ENCODE assay signal across 18 cellular contexts in genomic region chr1:30490554-30491053, GRCh38.
DNase-seq lines count a peak whose midpoint lies in the region; ATAC-seq, FAIRE-seq and TF ChIP-seq lines count a peak whose summit lies in the region.
"Had no signal": no experiment of that assay in that cellular context is flagged by ENCODE, and none has a peak within 500 bp of the region (broad histone marks: within the 10 kb centered on the region; RNA-seq: fewer than 3 reads in every experiment).

No MANE protein-coding gene starts in this region.

- H3K9me3 Mint-ChIP-seq in stimulated activated effector memory CD8-positive, alpha-beta T cell treated with anti-CD3 and anti-CD28 coated beads, Interleukin-12 subunit alpha, Interleukin-12 subunit beta, amount 100 ng/mL, for 72 hours: no peaks in the 10 kb centered on the region
- H3K9me3 Mint-ChIP-seq: CD8-positive, alpha-beta T cell had no signal

- H3K27me3 ChIP-seq in HepG2 (ENCODE audit: control insufficient read depth in 1 of 2, insufficient read depth in 2 of 2, low read length in 2 of 2): no peaks in the 10 kb centered on the region
- no peaks in the 10 kb centered on the region for H3K27me3 ChIP-seq in right lobe of liver
- H3K27me3 ChIP-seq in K562 (ENCODE audit: control insufficient read depth in 2 of 2, insufficient read depth in 2 of 2, low read length in 2 of 2): peaks cover 0 to 4% of the 10 kb centered on the region in 2 experiments; a peak in 2 of 5 replicates

- no peak overlapping the region for H3K9ac ChIP-seq in HepG2 (ENCODE audit: insufficient read depth, low read depth, low read length)
- H3K9ac ChIP-seq in K562 (ENCODE audit: insufficient read depth in 1 of 2, low read depth in 2 of 2, low read length in 2 of 2): no peak overlapping the region
- H3K9ac ChIP-seq: GM23248 had no signal

- H3K4me2 ChIP-seq in HepG2 (ENCODE audit: low read depth, low read length): no peak overlapping the region
- H3K4me2 ChIP-seq in K562 (ENCODE audit: insufficient read depth, low read length): no peak overlapping the region

- no peak overlapping the region for H3K4me3 Mint-ChIP-seq in stimulated activated effector memory CD8-positive, alpha-beta T cell treated with anti-CD3 and anti-CD28 coated beads, Interleukin-12 subunit alpha, Interleukin-12 subunit beta, amount 100 ng/mL, for 72 hours
- H3K4me3 Mint-ChIP-seq: CD4-positive, CD25-positive, alpha-beta regulatory T cell; CD8-positive, alpha-beta T cell had no signal

- no peaks in the 10 kb centered on the region for H3K36me3 Mint-ChIP-seq in stimulated activated effector memory CD8-positive, alpha-beta T cell treated with anti-CD3 and anti-CD28 coated beads, Interleukin-12 subunit alpha, Interleukin-12 subunit beta, amount 100 ng/mL, for 72 hours
- H3K36me3 Mint-ChIP-seq: CD4-positive, CD25-positive, alpha-beta regulatory T cell; CD8-positive, alpha-beta T cell had no signal

- 0% methylated on average over 3 of the region's 3 CpGs for WGBS in HepG2 (ENCODE audit: low lambda C conversion rate)
- 80% methylated on average over 1 of the region's 3 CpGs for WGBS in right lobe of liver (ENCODE audit: insufficient coverage, low coverage, low lambda C conversion rate, missing lambda C conversion rate)
- 2% methylated on average over 3 of the region's 3 CpGs for WGBS in K562 (ENCODE audit: insufficient coverage, low coverage, missing lambda C conversion rate)

- H3K27ac ChIP-seq in HepG2 (ENCODE audit: extremely low read length, insufficient read depth, low read length): no peak overlapping the region
- no peak overlapping the region for H3K27ac ChIP-seq in right lobe of liver
- no peak overlapping the region for H3K27ac ChIP-seq in K562 (ENCODE audit: extremely low read depth, low read depth, low read length)
- H3K27ac ChIP-seq: GM23248 had no signal

- TF ChIP-seq POLR2A in HepG2 (IDR thresholded peaks at IDR 0.05; ENCODE audit: insufficient read depth in 1 of 2, low read depth in 2 of 2, low read length in 2 of 2) (no peak), right lobe of liver (IDR thresholded peaks at IDR 0.05) (no peak), K562 (conservative IDR thresholded peaks at IDR 0.05) (no peak)

- no peaks in the 10 kb centered on the region for H3K4me1 Mint-ChIP-seq in stimulated activated effector memory CD8-positive, alpha-beta T cell treated with anti-CD3 and anti-CD28 coated beads, Interleukin-12 subunit alpha, Interleukin-12 subunit beta, amount 100 ng/mL, for 72 hours
- H3K4me1 Mint-ChIP-seq: CD4-positive, CD25-positive, alpha-beta regulatory T cell had no signal

- H3K27ac Mint-ChIP-seq in stimulated activated effector memory CD8-positive, alpha-beta T cell treated with anti-CD3 and anti-CD28 coated beads, Interleukin-12 subunit alpha, Interleukin-12 subunit beta, amount 100 ng/mL, for 72 hours: no peak overlapping the region
- H3K27ac Mint-ChIP-seq: CD4-positive, CD25-positive, alpha-beta regulatory T cell; CD8-positive, alpha-beta T cell had no signal

- BruUV-seq in HepG2 (replicated peaks; lab: Mats Ljungman, UMichigan): no TSS peak
- no TSS peak for BruUV-seq in K562 (replicated peaks; lab: Mats Ljungman, UMichigan)

- H3K4me1 ChIP-seq in HepG2 (ENCODE audit: insufficient read depth, low read length) (no peaks in the 10 kb centered on the region), right lobe of liver (no peaks in the 10 kb centered on the region), K562 (replicated peaks in 1 of 2; ENCODE audit: control insufficient read depth in 2 of 2, insufficient read depth in 2 of 2, low read length in 2 of 2) (no peaks in the 10 kb centered on the region)
- H3K4me1 ChIP-seq: Caco-2 had no signal

- TF ChIP-seq CTCF in HepG2 (CRISPR knock-in tag; IDR thresholded peaks at IDR 0.05) (no peak), right lobe of liver (IDR thresholded peaks at IDR 0.05) (no peak), K562 (IDR thresholded peaks at IDR 0.05 in 2 of 3, conservative IDR thresholded peaks at IDR 0.05 in 1 of 3; ENCODE audit: insufficient read depth in 2 of 3, low read depth in 1 of 3, low read length in 3 of 3) (no peak)

- H4K20me1 ChIP-seq in HepG2 (ENCODE audit: insufficient read depth, low read length) (no peaks in the 10 kb centered on the region), K562 (replicated peaks; ENCODE audit: control insufficient read depth, insufficient read depth, low read length) (no peaks in the 10 kb centered on the region)

- no peak for TF ChIP-seq RAD21 in HepG2 (CRISPR knock-in tag; IDR thresholded peaks at IDR 0.05)
- no peak for TF ChIP-seq RAD21 in K562 (CRISPR knock-in tag; conservative IDR thresholded peaks at IDR 0.05 in 1 of 2, IDR thresholded peaks at IDR 0.05 in 1 of 2)

- CTCF ChIA-PET in HepG2 (lab: Yijun Ruan, JAX; ENCODE audit: low intra/inter-chr PET ratio, low total read pairs): no interaction called here
- CTCF ChIA-PET in K562 (lab: Yijun Ruan, JAX; ENCODE audit: low intra/inter-chr PET ratio): no interaction called here

- no peaks in the 10 kb centered on the region for H3K79me2 ChIP-seq in HepG2 (ENCODE audit: insufficient read depth, low read length)
- no peaks in the 10 kb centered on the region for H3K79me2 ChIP-seq in K562 (ENCODE audit: control insufficient read depth, insufficient read depth, low read length)

- POLR2A ChIA-PET in HepG2 (lab: Yijun Ruan, JAX): no interaction called here
- POLR2A ChIA-PET in K562 (lab: Yijun Ruan, JAX): interaction anchor here (1.1 kb wide), 1 partner anchor 17 kb away, joined by 4 read pairs; no protein-coding TSS in a partner anchor

- H3K4me3 ChIP-seq in HepG2 (replicated peaks in 1 of 3; ENCODE audit: insufficient read depth in 1 of 3, low read depth in 2 of 3, low read length in 3 of 3): no peak overlapping the region
- no peak overlapping the region for H3K4me3 ChIP-seq in right lobe of liver
- H3K4me3 ChIP-seq in K562: no peak overlapping the region
- H3K4me3 ChIP-seq: GM23248 had no signal

- DNase-seq in HepG2 (ENCODE audit: low spot score): no peak
- no peak for DNase-seq in right lobe of liver
- DNase-seq in K562 (ENCODE audit: extremely low read depth in 1 of 4, low spot score in 3 of 4): no peak
- DNase-seq in sciatic nerve (ENCODE audit: low spot score): peak; percentile 30
- DNase-seq in stimulated activated effector memory CD8-positive, alpha-beta T cell treated with anti-CD3 and anti-CD28 coated beads, Interleukin-12 subunit alpha, Interleukin-12 subunit beta, amount 100 ng/mL, for 72 hours (ENCODE audit: low spot score in 2 of 2): no peak
- no peak for DNase-seq in activated effector memory CD4-positive, alpha-beta T cell treated with anti-CD3 and anti-CD28 coated beads, Interleukin-2, amount 50 U/mL, for 16 hours
- DNase-seq: C1 segment of cervical spinal cord; Caco-2; CD4-positive, CD25-positive, alpha-beta regulatory T cell; CD8-positive, alpha-beta T cell; DMS153; DND-41; GM23248; H7; HCEC 1CT had no signal

- H3K9me3 ChIP-seq in HepG2 (ENCODE audit: low read length) (no peaks in the 10 kb centered on the region), right lobe of liver (no peaks in the 10 kb centered on the region), K562 (replicated peaks; ENCODE audit: control insufficient read depth, insufficient read depth, low read depth, low read length) (no peaks in the 10 kb centered on the region)
- H3K9me3 ChIP-seq: Caco-2 had no signal

- intact Hi-C loops in HepG2 (cut with micrococcal nuclease; ENCODE audit: unreplicated experiment): no loop called here
- intact Hi-C loops in right lobe of liver (cut with DNase I): no loop called here
- intact Hi-C loops in K562 (cut with micrococcal nuclease): no loop called here
- intact Hi-C loops in sciatic nerve (cut with DNase I): no loop called here

- H3K36me3 ChIP-seq in HepG2 (replicated peaks in 1 of 2; ENCODE audit: control insufficient read depth in 1 of 2, insufficient read depth in 2 of 2, low read length in 2 of 2) (no peaks in the 10 kb centered on the region), right lobe of liver (no peaks in the 10 kb centered on the region), K562 (ENCODE audit: control insufficient read depth, insufficient read depth, low read length) (no peaks in the 10 kb centered on the region)

- in situ Hi-C loops in HepG2 (cut with HindIII; ENCODE audit: extremely low pct_ligation_motif_present, low pct_unique_long_range_greater_than_20kb): no loop called here
- in situ Hi-C loops in K562 (cut with MboI): loop anchor here (5.0 kb wide), 1 partner anchor 393 kb away; no protein-coding TSS in a partner anchor

- FAIRE-seq in HepG2 (lab: Jason Lieb, UNC) (no peak), K562 (lab: Jason Lieb, UNC) (no peak)
- FAIRE-seq: G401.6, GM19239, H1 had no signal

- ATAC-seq in HepG2: no peak
- ATAC-seq in right lobe of liver: no peak
- no peak for ATAC-seq in K562
- no peak for ATAC-seq in sciatic nerve
- ATAC-seq in stimulated activated effector memory CD8-positive, alpha-beta T cell treated with anti-CD3 and anti-CD28 coated beads, Interleukin-12 subunit alpha, Interleukin-12 subunit beta, amount 100 ng/mL, for 72 hours: no peak
- ATAC-seq: CD8-positive, alpha-beta T cell had no signal

- H2AFZ ChIP-seq in HepG2 (ENCODE audit: low read length) (no peak overlapping the region), K562 (ENCODE audit: low read depth, low read length) (no peak overlapping the region)
- H2AFZ ChIP-seq: GM23248 had no signal

- H3K9me1 ChIP-seq in K562 (ENCODE audit: control insufficient read depth, insufficient read depth, low read length): no peaks in the 10 kb centered on the region

- no peak for TF ChIP-seq EP300 in HepG2 (IDR thresholded peaks at IDR 0.05; ENCODE audit: low read depth in 2 of 2, low read length in 2 of 2)
- TF ChIP-seq EP300 in HepG2 (CRISPR knock-in tag; IDR thresholded peaks at IDR 0.05; ENCODE audit: borderline replicate concordance): no peak
- TF ChIP-seq EP300 in K562 (IDR thresholded peaks at IDR 0.05; ENCODE audit: low read length): no peak

TF ChIP-seq in HepG2, 621 proteins besides CTCF, POLR2A, EP300 and RAD21 (continues in another document):
- no peak for TF ChIP-seq RAD51 (IDR thresholded peaks at IDR 0.05; ENCODE audit: borderline replicate concordance)

TF ChIP-seq in K562, 482 proteins besides CTCF, POLR2A, EP300 and RAD21:
- TF ChIP-seq MXD1 (CRISPR knock-in tag; IDR thresholded peaks at IDR 0.05; ENCODE audit: borderline replicate concordance, poor library complexity, severe bottlenecking): no peak
- no peak for TF ChIP-seq ZNF668 (CRISPR knock-in tag; IDR thresholded peaks at IDR 0.05)
- TF ChIP-seq RBM25 (IDR thresholded peaks at IDR 0.05; ENCODE audit: low read depth, low read length, severe bottlenecking): peak; percentile 55
- no peak for TF ChIP-seq MEIS2 (IDR thresholded peaks at IDR 0.05; ENCODE audit: partially characterized antibody)
- TF ChIP-seq DACH1 (IDR thresholded peaks at IDR 0.05; ENCODE audit: partially characterized antibody): no peak
- TF ChIP-seq ZBTB7A (IDR thresholded peaks at IDR 0.05; ENCODE audit: borderline replicate concordance, control insufficient read depth, low read depth, low read length): no peak
